ENCODE assay signal across 8 cellular contexts in the genomic region with DNA sequence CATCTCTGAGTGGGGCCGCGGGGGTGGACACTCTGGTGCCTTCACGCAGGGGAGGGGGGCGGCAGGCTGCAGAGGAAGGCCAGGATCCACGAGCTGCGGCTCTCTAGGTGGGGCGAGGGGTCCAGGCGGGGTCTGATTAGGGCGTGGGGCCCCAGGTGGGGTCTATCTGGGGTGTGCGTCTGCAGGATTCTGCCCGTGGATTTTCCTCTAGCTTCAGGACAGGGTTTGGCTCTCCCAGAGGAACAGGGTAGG. TPM values are rescaled to one million over a fixed set of nuclear protein-coding genes. Genes with fewer than 3 reads are reported as not detected.
A peak's percentile ranks its signal among the peaks of the same experiment; 100 is the strongest.
DNase-seq lines count a peak whose midpoint lies in the region; ATAC-seq, FAIRE-seq and TF ChIP-seq lines count a peak whose summit lies in the region.

No MANE protein-coding gene starts in this region.

- 0 out of 2 replicates have a peak overlapping the region, but pooled peaks have one; percentile 87 for H3K18ac ChIP-seq in H1 (ENCODE audit: extremely low read depth, low read length)

- H3K4me3 ChIP-seq in DOHH2 (ENCODE audit: low read length) (peak overlapping the region; percentile 69), Loucy (ENCODE audit: low read length, poor library complexity, severe bottlenecking) (peak overlapping the region; percentile 68), H1 (ENCODE audit: extremely low read depth in 1 of 4, insufficient read depth in 2 of 4, low read depth in 3 of 4, low read length in 4 of 4) (peak overlapping the region; percentile 67 to 95 (median 74))

- no peak overlapping the region for H2AK5ac ChIP-seq in H1 (ENCODE audit: low read depth, low read length)

- H3K9me2 ChIP-seq in DOHH2 (replicated peaks; ENCODE audit: control insufficient read depth, low read length) (no peaks in the 10 kb centered on the region), Loucy (replicated peaks; ENCODE audit: low read depth, low read length) (no peaks in the 10 kb centered on the region)

- H3K4me1 ChIP-seq in DOHH2 (ENCODE audit: control insufficient read depth, low read length) (peaks cover 14% of the 10 kb centered on the region), Loucy (ENCODE audit: insufficient read depth, low read length, poor library complexity, severe bottlenecking) (peaks cover 9% of the 10 kb centered on the region), H1 (replicated peaks in 1 of 4; ENCODE audit: control insufficient read depth in 3 of 4, insufficient read depth in 4 of 4, low read length in 3 of 4) (peaks cover 0 to 19% (median 12%) of the 10 kb centered on the region in 4 experiments; a peak in 6 of 7 replicates)

- H3K79me1 ChIP-seq in H1 (ENCODE audit: low read depth, low read length) = 0 out of 2 replicates have a peak, but pooled peaks cover 3% of the 10 kb centered on the region

- CTCF ChIA-PET in H1 (lab: Charles Lee; ENCODE audit: partially characterized antibody) = interaction anchor here (1.2 to 2.6 kb wide), 6 partner anchors 13 to 248 kb away, joined by 3 to 11 read pairs (median 4); no protein-coding TSS in a partner anchor

- H3K4ac ChIP-seq in H1 (replicated peaks; ENCODE audit: insufficient read length, low read depth, low read length) = peak overlapping the region; percentile 17

- H3K9ac ChIP-seq in Loucy (ENCODE audit: low read depth, low read length, poor library complexity, severe bottlenecking) (peak overlapping the region; percentile 70), H1 (replicated peaks in 1 of 4; ENCODE audit: extremely low read depth in 1 of 4, low read depth in 3 of 4, low read length in 3 of 4) (peak overlapping the region in 3 of 4 experiments; percentile 31 to 66 (median 54); a peak in 6 of 7 replicates)

- POLR2A ChIA-PET in H1 (lab: Charles Lee; ENCODE audit: partially characterized antibody) = no interaction called here

- WGBS in H1 (ENCODE audit: extremely low coverage in 1 of 2, insufficient coverage in 1 of 2, insufficient read length in 1 of 2, insufficient replicate concordance in 2 of 2, low coverage in 1 of 2, low lambda C conversion rate in 2 of 2, missing lambda C conversion rate in 1 of 2), 2 experiments = 9% methylated on average over 8 of the region's 11 CpGs; no CpG with 5 or more reads in 1 of the 2 experiments

- H3K14ac ChIP-seq in H1 (ENCODE audit: insufficient read length) = peak overlapping the region; percentile 98

- DNase-seq in H1 (ENCODE audit: low read depth in 1 of 2, low spot score in 2 of 2) (no peak), NCI-H748 (lab: John Stamatoyannopoulos, UW; ENCODE audit: unreplicated experiment) (no peak), NCI-H524 (lab: John Stamatoyannopoulos, UW) (no peak)
- DNase-seq in activated CD8-positive, alpha-beta memory T cell treated with anti-CD3 and anti-CD28 coated beads for 24 hours = no peak

- H3K79me2 ChIP-seq in DOHH2 (ENCODE audit: control insufficient read depth, low read length) = peaks cover 16% of the 10 kb centered on the region
- peaks cover 16% of the 10 kb centered on the region for H3K79me2 ChIP-seq in Loucy (ENCODE audit: insufficient read depth, low read length)
- peaks cover 0 to 5% of the 10 kb centered on the region in 2 experiments; a peak in 1 of 4 replicates for H3K79me2 ChIP-seq in H1 (ENCODE audit: control insufficient read depth in 1 of 2, insufficient read depth in 2 of 2, low read length in 2 of 2)

- no peak overlapping the region for H2BK120ac ChIP-seq in H1 (replicated peaks; ENCODE audit: low read depth, low read length)

- no peak; a peak in 1 of 3 replicates for TF ChIP-seq POLR2A in H1 (IDR thresholded peaks at IDR 0.05; ENCODE audit: control extremely low read depth in 1 of 2, low read depth in 2 of 2, low read length in 2 of 2)

- H4K20me1 ChIP-seq in DOHH2 (ENCODE audit: control insufficient read depth, insufficient read depth, low read depth, low read length) = peaks cover 3% of the 10 kb centered on the region; the same call in 1 of the 2 replicates
- peaks cover 10% of the 10 kb centered on the region for H4K20me1 ChIP-seq in Loucy (ENCODE audit: insufficient read depth, low read length, poor library complexity, severe bottlenecking)
- H4K20me1 ChIP-seq in H1 (replicated peaks in 1 of 2; ENCODE audit: control insufficient read depth in 1 of 2, insufficient read depth in 2 of 2, low read length in 2 of 2) = peaks cover 3 to 28% of the 10 kb centered on the region in 2 experiments

- H3K36me3 Mint-ChIP-seq in nephron (ENCODE audit: low read depth) = no peaks in the 10 kb centered on the region

- H3K23me2 ChIP-seq in H1 (ENCODE audit: low read depth, low read length) = peaks cover 4% of the 10 kb centered on the region

- H3K23ac ChIP-seq in H1 (ENCODE audit: insufficient read length) = no peak overlapping the region

- no peak overlapping the region for H4K5ac ChIP-seq in H1 (ENCODE audit: insufficient read length, low read depth, low read length)

- FAIRE-seq in H1 (lab: Jason Lieb, UNC) = no peak

- no peak overlapping the region for H3K56ac ChIP-seq in H1 (replicated peaks; ENCODE audit: insufficient read length, low read depth, low read length)

- peak overlapping the region; percentile 22 for H4K91ac ChIP-seq in H1 (replicated peaks; ENCODE audit: insufficient read length, low read length)

- ATAC-seq in HG03442 (IDR thresholded peaks at IDR 0.05; ENCODE audit: unreplicated experiment) = no peak

- no peak for TF ChIP-seq RAD21 in H1 (IDR thresholded peaks at IDR 0.05 in 1 of 2, conservative IDR thresholded peaks at IDR 0.05 in 1 of 2; ENCODE audit: low read depth in 2 of 2, low read length in 2 of 2)

- H3K27ac Mint-ChIP-seq in nephron = peak overlapping the region; percentile 73 to 85 (median 76)

- H3K9me3 ChIP-seq in DOHH2 (ENCODE audit: control insufficient read depth, insufficient read depth, low read length) (no peaks in the 10 kb centered on the region), Loucy (ENCODE audit: insufficient read depth, low read depth, low read length) (no peaks in the 10 kb centered on the region), H1 (ENCODE audit: insufficient read depth in 2 of 2, low read depth in 1 of 2, low read length in 1 of 2) (peaks cover 2 to 4% of the 10 kb centered on the region in 2 experiments; a peak in 1 of 4 replicates)

- no peak overlapping the region; the same call in 1 of the 2 replicates for H4K8ac ChIP-seq in H1 (ENCODE audit: extremely low read depth, insufficient read depth, low read length)

- H3K36me3 ChIP-seq in DOHH2 (ENCODE audit: control insufficient read depth, low read length) (peaks cover 33% of the 10 kb centered on the region), Loucy (ENCODE audit: insufficient read depth, low read length) (no peaks in the 10 kb centered on the region), H1 (ENCODE audit: control insufficient read depth in 2 of 4, insufficient read depth in 4 of 4, low read length in 3 of 4) (peaks cover 6 to 23% (median 11%) of the 10 kb centered on the region in 4 experiments; a peak in 6 of 8 replicates)

- H3K9me3 Mint-ChIP-seq in nephron = peaks cover 5% of the 10 kb centered on the region

- peak overlapping the region; percentile 68; the same call in 1 of the 2 replicates for H2BK5ac ChIP-seq in H1 (ENCODE audit: low read depth, low read length)

- H3K4me1 Mint-ChIP-seq in nephron = peaks cover 39% of the 10 kb centered on the region

- H3K4me3 Mint-ChIP-seq in nephron = peak overlapping the region; percentile 89

- no peak for TF ChIP-seq CTCF in DOHH2 (IDR thresholded peaks at IDR 0.05; ENCODE audit: low read depth, low read length, poor library complexity, severe bottlenecking)
- TF ChIP-seq CTCF in Loucy (conservative IDR thresholded peaks at IDR 0.05; ENCODE audit: low read length) = no peak
- TF ChIP-seq CTCF in H1 (IDR thresholded peaks at IDR 0.05; ENCODE audit: control extremely low read depth in 1 of 3, insufficient read depth in 1 of 3, low read depth in 1 of 3, low read length in 3 of 3) = no peak
- no peak for TF ChIP-seq CTCF in nephron (IDR thresholded peaks at IDR 0.05; ENCODE audit: unreplicated experiment in 3 of 3)

- no peaks in the 10 kb centered on the region for H3K27me3 ChIP-seq in DOHH2 (ENCODE audit: control insufficient read depth, low read length)
- no peaks in the 10 kb centered on the region for H3K27me3 ChIP-seq in Loucy (ENCODE audit: insufficient read depth, low read length, poor library complexity, severe bottlenecking)
- no peaks in the 10 kb centered on the region for H3K27me3 ChIP-seq in H1 (replicated peaks in 1 of 4; ENCODE audit: control insufficient read depth in 3 of 4, extremely low read depth in 1 of 4, insufficient read depth in 3 of 4, low read length in 3 of 4)

- H3K4me2 ChIP-seq in DOHH2 (ENCODE audit: low read length) = peak overlapping the region; percentile 85
- peak overlapping the region; percentile 71 for H3K4me2 ChIP-seq in Loucy (ENCODE audit: low read depth, low read length, poor library complexity, severe bottlenecking)
- peak overlapping the region; percentile 84 to 100 for H3K4me2 ChIP-seq in H1 (ENCODE audit: insufficient read depth in 1 of 2, low read depth in 2 of 2, low read length in 2 of 2)

- H2BK12ac ChIP-seq in H1 (ENCODE audit: low read depth, low read length) = no peak overlapping the region

- H2BK20ac ChIP-seq in H1 (ENCODE audit: low read length) = no peak overlapping the region

- H2BK15ac ChIP-seq in H1 (ENCODE audit: low read length) = 0 out of 2 replicates have a peak overlapping the region, but pooled peaks have one; percentile 16

- peaks cover 3% of the 10 kb centered on the region for H3K27me3 Mint-ChIP-seq in nephron (ENCODE audit: low read depth)

- H3F3A ChIP-seq in DOHH2 (ENCODE audit: control insufficient read depth, insufficient read depth) = peaks cover 3% of the 10 kb centered on the region
- H3F3A ChIP-seq in Loucy (ENCODE audit: low read depth) = no peaks in the 10 kb centered on the region

- peak overlapping the region; percentile 27; the same call in 1 of the 2 replicates for H2AFZ ChIP-seq in Loucy (ENCODE audit: low read length)
- H2AFZ ChIP-seq in H1 (ENCODE audit: low read length) = no peak overlapping the region

- no peak overlapping the region for H3K27ac ChIP-seq in DOHH2 (ENCODE audit: low read depth, low read length)
- H3K27ac ChIP-seq in H1 (ENCODE audit: low read depth, low read length) = peak overlapping the region; percentile 52; the same call in 1 of the 2 replicates

- TF ChIP-seq EP300 in H1 (IDR thresholded peaks at IDR 0.05; ENCODE audit: borderline replicate concordance in 1 of 2, low read depth in 2 of 2, low read length in 2 of 2) = no peak

RNA-seq across cellular contexts. Expression of a gene that starts 6.3 kb away (rescaled TPM):
- total RNA-seq in H1 (2021; fragmentation: NEBNext Ultra II Directional; extraction: Animal tissue kit (Norgen Biotek cat#: 25700)) = 13.0 and 13.2 TPM in 2 replicates
- 23.3 and 34.0 TPM in 2 replicates for polyA plus RNA-seq in H1 (2011; rRNA removed)
- 16.8 TPM for polyA plus RNA-seq in H1 (2011; cell fraction: cytosol; rRNA removed)
- 32.3 TPM for polyA plus RNA-seq in H1 (2011; cell fraction: nucleus; rRNA removed)
- polyA plus RNA-seq in H1 (2012, experiment 1 of 2) = 7.5 to 14.7 TPM (median 13.9 TPM) in 4 replicates
- 14.4 TPM for polyA plus RNA-seq in H1 (2012, experiment 2 of 2)
- polyA plus RNA-seq in H1 (2013, experiment 1 of 2) = 6.7 TPM
- polyA plus RNA-seq in H1 (2013, experiment 2 of 2) = 6.6 TPM
- polyA minus RNA-seq in H1 (2011; rRNA and poly(A)+ RNA removed) = 28.2 and 34.3 TPM in 2 replicates
- 14.8 TPM for polyA minus RNA-seq in H1 (2011; cell fraction: cytosol; rRNA and poly(A)+ RNA removed)
- 83.8 TPM for polyA minus RNA-seq in H1 (2011; cell fraction: nucleus; rRNA and poly(A)+ RNA removed)

RNA-seq across cellular contexts. Expression of a gene that starts 6.4 kb away (rescaled TPM):
- 34.5 and 42.2 TPM in 2 replicates for total RNA-seq in H1 (2021; fragmentation: NEBNext Ultra II Directional; extraction: Animal tissue kit (Norgen Biotek cat#: 25700))
- 37.6 and 50.6 TPM in 2 replicates for polyA plus RNA-seq in H1 (2011; rRNA removed)
- 49.1 TPM for polyA plus RNA-seq in H1 (2011; cell fraction: cytosol; rRNA removed)
- 50.5 TPM for polyA plus RNA-seq in H1 (2011; cell fraction: nucleus; rRNA removed)
- 35.1 to 40.8 TPM (median 39.9 TPM) in 4 replicates for polyA plus RNA-seq in H1 (2012, experiment 1 of 2)
- 46.2 TPM for polyA plus RNA-seq in H1 (2012, experiment 2 of 2)
- 20.2 TPM for polyA plus RNA-seq in H1 (2013, experiment 1 of 2)
- polyA plus RNA-seq in H1 (2013, experiment 2 of 2) = 20.5 TPM
- polyA minus RNA-seq in H1 (2011; rRNA and poly(A)+ RNA removed) = 38.0 and 45.5 TPM in 2 replicates
- 21.7 TPM for polyA minus RNA-seq in H1 (2011; cell fraction: cytosol; rRNA and poly(A)+ RNA removed)
- 58.7 TPM for polyA minus RNA-seq in H1 (2011; cell fraction: nucleus; rRNA and poly(A)+ RNA removed)
